Comparison of ENCODE assay signal across 23 cellular contexts in genomic region chr19:5003781-5004180, GRCh38. TPM values are rescaled to one million over a fixed set of nuclear protein-coding genes. Genes with fewer than 3 reads are reported as not detected.
DNase-seq lines count a peak whose midpoint lies in the region; ATAC-seq and TF ChIP-seq lines count a peak whose summit lies in the region.
"Had no signal": no experiment of that assay in that cellular context is flagged by ENCODE, and none has a peak within 500 bp of the region (broad histone marks: within the 10 kb centered on the region; RNA-seq: fewer than 3 reads in every experiment).

No MANE protein-coding gene starts in this region.

- no peak overlapping the region for H3T11ph ChIP-seq in H9 (ENCODE audit: low read length)

- no peak overlapping the region for H2BK120ac ChIP-seq in H9 (ENCODE audit: low read depth, low read length, poor library complexity, severe bottlenecking)

- no peak for TF ChIP-seq POLR2A in ovary (IDR thresholded peaks at IDR 0.05)

- H4K20me1 ChIP-seq in H9 (ENCODE audit: control insufficient read depth, insufficient read depth, insufficient read length) (no peaks in the 10 kb centered on the region), smooth muscle cell (ENCODE audit: low read depth) (peaks cover 100% of the 10 kb centered on the region)

- H3K9me3 ChIP-seq in H9 (ENCODE audit: control insufficient read depth, low read depth, low read length) = no peaks in the 10 kb centered on the region
- no peaks in the 10 kb centered on the region for H3K9me3 ChIP-seq in ovary
- H3K9me3 ChIP-seq in smooth muscle cell (replicated peaks; ENCODE audit: low read depth) = no peaks in the 10 kb centered on the region
- H3K9me3 ChIP-seq: A549, Peyer's patch, SJSA1 had no signal

- no peak overlapping the region for H3K14ac ChIP-seq in H9 (ENCODE audit: insufficient read depth, low read length)

- no peak overlapping the region for H3K18ac ChIP-seq in H9 (ENCODE audit: insufficient read length, low read depth, low read length)

- no peak overlapping the region for H4K91ac ChIP-seq in H9 (ENCODE audit: insufficient read length, low read depth, low read length)

- H3K79me1 ChIP-seq in H9 (ENCODE audit: insufficient read depth, low read depth, low read length, poor library complexity, severe bottlenecking) = peaks cover 2% of the 10 kb centered on the region

- no peaks in the 10 kb centered on the region for H3K23me2 ChIP-seq in H9 (ENCODE audit: insufficient read length, low read depth, low read length, poor library complexity, severe bottlenecking)

- no peak overlapping the region for H2BK5ac ChIP-seq in H9 (ENCODE audit: insufficient read length, low read length)

- H4K8ac ChIP-seq in H9 (replicated peaks; ENCODE audit: insufficient read length, low read depth, low read length) = no peak overlapping the region

- no peaks in the 10 kb centered on the region for H3K4me1 ChIP-seq in H9 (ENCODE audit: insufficient read depth, low read length)
- peaks cover 5% of the 10 kb centered on the region for H3K4me1 ChIP-seq in ovary (ENCODE audit: insufficient read depth)
- H3K4me1 ChIP-seq in smooth muscle cell (ENCODE audit: low read depth) = no peaks in the 10 kb centered on the region
- H3K4me1 ChIP-seq: Peyer's patch had no signal

- H3K4me1 Mint-ChIP-seq in H9 = peaks cover 3 to 18% of the 10 kb centered on the region in 2 experiments
- no peaks in the 10 kb centered on the region for H3K4me1 Mint-ChIP-seq in brain
- no peaks in the 10 kb centered on the region for H3K4me1 Mint-ChIP-seq in neural crest cell
- H3K4me1 Mint-ChIP-seq in stimulated activated naive B cell treated with anti-CD40 and anti-IgM and Interleukin-4, amounts not matched to agents 10 μg/mL and 1 μg/mL and 100 μg/mL, for 72 hours = peaks cover 24 to 50% of the 10 kb centered on the region in 2 donors

- H3K9ac ChIP-seq in H9 (ENCODE audit: extremely low read depth, insufficient read length, low read length) (no peak overlapping the region), smooth muscle cell (ENCODE audit: low read depth) (no peak overlapping the region)

- H3F3A ChIP-seq in smooth muscle cell (ENCODE audit: low read depth) = peaks cover 6% of the 10 kb centered on the region

- H3K36me3 Mint-ChIP-seq in H9 (ENCODE audit: insufficient read depth in 1 of 3, low read depth in 3 of 3) = peaks cover 7 to 13% (median 8%) of the 10 kb centered on the region in 3 experiments; a peak in 6 of 7 replicates
- peaks cover 88% of the 10 kb centered on the region for H3K36me3 Mint-ChIP-seq in brain
- peaks cover 22% of the 10 kb centered on the region for H3K36me3 Mint-ChIP-seq in neural crest cell (ENCODE audit: low read depth)
- peaks cover 15 to 25% of the 10 kb centered on the region in 2 donors for H3K36me3 Mint-ChIP-seq in stimulated activated naive B cell treated with anti-CD40 and anti-IgM and Interleukin-4, amounts not matched to agents 10 μg/mL and 1 μg/mL and 100 μg/mL, for 72 hours

- H2AFZ ChIP-seq in H9 (ENCODE audit: low read length) = no peak overlapping the region
- no peak overlapping the region for H2AFZ ChIP-seq in smooth muscle cell (ENCODE audit: low read depth)

- H2BK20ac ChIP-seq in H9 (ENCODE audit: low read depth, low read length, poor library complexity, severe bottlenecking) = no peak overlapping the region

- H2BK15ac ChIP-seq in H9 (ENCODE audit: low read depth, low read length) = no peak overlapping the region

- ATAC-seq in stimulated activated naive B cell treated with anti-CD40 and anti-IgM and Interleukin-4, amounts not matched to agents 10 μg/mL and 1 μg/mL and 100 μg/mL, for 72 hours (replicated peaks) = no peak
- no peak for ATAC-seq in HG02840 (IDR thresholded peaks at IDR 0.05; ENCODE audit: low FRiP score, unreplicated experiment)
- ATAC-seq: A549, GM12878, HCT116 had no signal

- no peak overlapping the region for H2BK12ac ChIP-seq in H9 (ENCODE audit: insufficient read length, low read depth, low read length)

- TF ChIP-seq EP300 in ovary (IDR thresholded peaks at IDR 0.05) = no peak

- H3K56ac ChIP-seq in H9 (ENCODE audit: insufficient read length, low read depth, low read length) = no peak overlapping the region

- H3K79me2 ChIP-seq in H9 (ENCODE audit: insufficient read depth, low read length) (peaks cover 3% of the 10 kb centered on the region; the same call in 1 of the 2 replicates), smooth muscle cell (ENCODE audit: low read depth) (peaks cover 95% of the 10 kb centered on the region)

- no peak overlapping the region for H3K4me2 ChIP-seq in H9 (ENCODE audit: insufficient read depth, insufficient read length, low read length)
- no peak overlapping the region for H3K4me2 ChIP-seq in smooth muscle cell
- H3K4me2 ChIP-seq: A549 had no signal

- peak overlapping the region in 2 of 3 experiments; percentile 4 to 42; a peak in 3 of 7 replicates for H3K27ac Mint-ChIP-seq in H9
- peak overlapping the region in 3 of 5 experiments; percentile 5 to 86 (median 55) for H3K27ac Mint-ChIP-seq in brain
- H3K27ac Mint-ChIP-seq in neural crest cell (ENCODE audit: unreplicated experiment) = peak overlapping the region; percentile 73
- peak overlapping the region; percentile 20 for H3K27ac Mint-ChIP-seq in stimulated activated naive B cell treated with anti-CD40 and anti-IgM and Interleukin-4, amounts not matched to agents 10 μg/mL and 1 μg/mL and 100 μg/mL, for 72 hours
- H3K27ac Mint-ChIP-seq: CD4-positive, CD25-positive, alpha-beta regulatory T cell had no signal

- no peaks in the 10 kb centered on the region for H3K36me3 ChIP-seq in ovary
- H3K36me3 ChIP-seq in smooth muscle cell (ENCODE audit: low read depth) = no peaks in the 10 kb centered on the region
- H3K36me3 ChIP-seq: Peyer's patch, SJSA1 had no signal

- no peak overlapping the region for H4K5ac ChIP-seq in H9 (ENCODE audit: insufficient read length, low read depth, low read length)

- no peak overlapping the region for H3K23ac ChIP-seq in H9 (ENCODE audit: insufficient read length, low read depth, low read length)

- H3K27ac ChIP-seq in H9 (ENCODE audit: insufficient read length, low read depth, low read length) (no peak overlapping the region), ovary (no peak overlapping the region), smooth muscle cell (ENCODE audit: low read depth) (no peak overlapping the region)
- H3K27ac ChIP-seq: A549, Peyer's patch, SJSA1 had no signal

- H3K27me3 Mint-ChIP-seq in H9 (ENCODE audit: low read depth) (no peaks in the 10 kb centered on the region), brain (peaks cover 2% of the 10 kb centered on the region), neural crest cell (ENCODE audit: low read depth) (no peaks in the 10 kb centered on the region)
- H3K27me3 Mint-ChIP-seq in stimulated activated naive B cell treated with anti-CD40 and anti-IgM and Interleukin-4, amounts not matched to agents 10 μg/mL and 1 μg/mL and 100 μg/mL, for 72 hours = no peaks in the 10 kb centered on the region
- H3K27me3 Mint-ChIP-seq: CD4-positive, CD25-positive, alpha-beta regulatory T cell had no signal

- H3K4me3 ChIP-seq in ovary (no peak overlapping the region), smooth muscle cell (no peak overlapping the region)
- H3K4me3 ChIP-seq: A549, GM12878, Peyer's patch, SJSA1 had no signal

- H3K9me3 Mint-ChIP-seq in H9 = peaks cover 4 to 7% of the 10 kb centered on the region in 2 experiments; a peak in 3 of 5 replicates
- peaks cover 9 to 19% (median 13%) of the 10 kb centered on the region in 5 experiments for H3K9me3 Mint-ChIP-seq in brain
- H3K9me3 Mint-ChIP-seq in neural crest cell = peaks cover 9% of the 10 kb centered on the region
- peaks cover 0 to 4% of the 10 kb centered on the region in 2 donors for H3K9me3 Mint-ChIP-seq in stimulated activated naive B cell treated with anti-CD40 and anti-IgM and Interleukin-4, amounts not matched to agents 10 μg/mL and 1 μg/mL and 100 μg/mL, for 72 hours

- no peak for TF ChIP-seq CTCF in H9 (conservative IDR thresholded peaks at IDR 0.05)
- TF ChIP-seq CTCF in brain (conservative IDR thresholded peaks at IDR 0.05) = no peak
- no peak for TF ChIP-seq CTCF in neural crest cell (conservative IDR thresholded peaks at IDR 0.05)
- TF ChIP-seq CTCF in ovary (IDR thresholded peaks at IDR 0.05) = no peak
- TF ChIP-seq CTCF in smooth muscle cell (IDR thresholded peaks at IDR 0.05; ENCODE audit: borderline replicate concordance, insufficient read depth, poor library complexity, severe bottlenecking) = no peak

- H2AK5ac ChIP-seq in H9 (ENCODE audit: insufficient read length, low read length) = no peak overlapping the region

- no peak for DNase-seq in H9
- no peak for DNase-seq in neural crest cell (ENCODE audit: low read depth, low spot score)
- DNase-seq in stimulated activated naive B cell treated with anti-CD40 and anti-IgM and Interleukin-4, amounts not matched to agents 10 μg/mL and 1 μg/mL and 100 μg/mL, for 72 hours = no peak
- DNase-seq in SKM-1 (lab: John Stamatoyannopoulos, UW; ENCODE audit: unreplicated experiment) = no peak
- DNase-seq in ovary = no peak
- no peak for DNase-seq in smooth muscle cell (lab: John Stamatoyannopoulos, UW; ENCODE audit: unreplicated experiment)
- DNase-seq: CD4-positive, CD25-positive, alpha-beta regulatory T cell; COR-L47; DMS 273 treated with DMSO at 0.1 percent for 48 hours; DND-41; GOT3; Kasumi-1; NCI-H1417; NCI-H187; NCI-H446; NCI-H526; Peyer's patch had no signal

- intact Hi-C loops in ovary (cut with DNase I) = no loop called here

- no peak overlapping the region for H3K4ac ChIP-seq in H9 (ENCODE audit: low read depth, low read length)

- H3K4me3 Mint-ChIP-seq in H9 = no peak overlapping the region
- H3K4me3 Mint-ChIP-seq in brain = no peak overlapping the region
- no peak overlapping the region for H3K4me3 Mint-ChIP-seq in neural crest cell
- H3K4me3 Mint-ChIP-seq in stimulated activated naive B cell treated with anti-CD40 and anti-IgM and Interleukin-4, amounts not matched to agents 10 μg/mL and 1 μg/mL and 100 μg/mL, for 72 hours = no peak overlapping the region
- H3K4me3 Mint-ChIP-seq: CD4-positive, CD25-positive, alpha-beta regulatory T cell had no signal

- H3K27me3 ChIP-seq in H9 (ENCODE audit: insufficient read depth, low read length) = no peaks in the 10 kb centered on the region
- no peaks in the 10 kb centered on the region for H3K27me3 ChIP-seq in ovary
- H3K27me3 ChIP-seq in smooth muscle cell (ENCODE audit: low read depth) = no peaks in the 10 kb centered on the region
- H3K27me3 ChIP-seq: Peyer's patch, SJSA1 had no signal

- WGBS in H9 (ENCODE audit: extremely low coverage, insufficient read length, low lambda C conversion rate) = no CpG with 5 or more reads among the region's 18 CpGs
- WGBS in ovary, 3 donors = 90 to 92% (median 92%) methylated on average over 18 of the region's 18 CpGs
- WGBS in smooth muscle cell (ENCODE audit: low lambda C conversion rate) = 94% methylated on average over 17 of the region's 18 CpGs

RNA-seq across cellular contexts. Expression of gene KDM4B, which starts 34.9 kb away (rescaled TPM):
- total RNA-seq in H9 (2021) (41.8 and 43.7 TPM in 2 replicates), neural crest cell (43.3 and 45.4 TPM in 2 replicates), ovary (10 to 100 TPM; 21.6 to 62.9 (median 47.8) TPM), smooth muscle cell (24.6 and 27.9 TPM in 2 replicates)
- polyA plus RNA-seq in brain (ENCODE audit: insufficient read depth, low read depth, low replicate concordance) (41.0 TPM), ovary (10 to 100 TPM in 1 of 2 donors, 1 to 10 TPM in 1; 5.2 to 19.4 TPM), smooth muscle cell (32.3 and 45.1 TPM in 2 replicates)

Comparison
In these comparisons a context has a peak if more than half of its experiments do, and no peak if none do; other contexts are left out.
1. H3K27ac Mint-ChIP-seq: peak in every context shown above with its lines; median percentile 73 in neural crest cell; 55 in brain; 23 in H9; 20 in stimulated activated naive B cell treated with anti-CD40 and anti-IgM and Interleukin-4, amounts not matched to agents 10 μg/mL and 1 μg/mL and 100 μg/mL, for 72 hours.